6 cellular contexts compared by ENCODE assay signal in genomic region chr2:148410899-148411298, GRCh38.
"Had no signal": no experiment of that assay in that cellular context is flagged by ENCODE, and none has a peak within 500 bp of the region (broad histone marks: within the 10 kb centered on the region; RNA-seq: fewer than 3 reads in every experiment).

No MANE protein-coding gene starts in this region.

- H3K4me3 ChIP-seq: GM23338 had no signal

- DNase-seq: H9, KBM-7 had no signal

- ATAC-seq: GM23338 had no signal

- FAIRE-seq: H1, H54, HTR-8/SVneo had no signal
